ENCODE assay signal across 12 cellular contexts in genomic region chr6:36033144-36033543, GRCh38. TPM values are rescaled to one million over a fixed set of nuclear protein-coding genes. Genes with fewer than 3 reads are reported as not detected.
A peak's percentile ranks its signal among the peaks of the same experiment; 100 is the strongest.
DNase-seq lines count a peak whose midpoint lies in the region; TF ChIP-seq lines count a peak whose summit lies in the region.
"Not testable (repeated sequence)": the region's sequence is repeated elsewhere in the genome, so short reads cannot be mapped to it uniquely, and the experiment has no call there.
"Had no signal": no experiment of that assay in that cellular context is flagged by ENCODE, and none has a peak within 500 bp of the region (broad histone marks: within the 10 kb centered on the region; RNA-seq: fewer than 3 reads in every experiment).

No MANE protein-coding gene starts in this region.

- H3K4me1 ChIP-seq in BLaER1 treated with 17β-estradiol and CSF1 and Interleukin-3, amounts not matched to agents 10 nM and 100 nM, result peaks cover 51 to 82% (median 68%) of the 10 kb centered on the region in 10 experiments
- not testable (repeated sequence) for H3K4me1 ChIP-seq in HEK293 (ENCODE audit: control insufficient read depth, insufficient read depth, low read length)
- peaks cover 15 to 50% of the 10 kb centered on the region in 2 donors for H3K4me1 ChIP-seq in muscle layer of duodenum (ENCODE audit: control insufficient read depth in 1 of 2, insufficient read depth in 2 of 2, low read length in 2 of 2)
- peaks cover 78 to 87% of the 10 kb centered on the region in 2 experiments for H3K4me1 ChIP-seq in neutrophil (ENCODE audit: control insufficient read depth in 1 of 2, insufficient read depth in 1 of 2, low read depth in 1 of 2, low read length in 1 of 2)
- peaks cover 59 to 87% (median 73%) of the 10 kb centered on the region in 4 donors for H3K4me1 ChIP-seq in stomach

- POLR2A ChIA-PET in HEK293 (lab: Yijun Ruan, JAX), result interaction anchor here (0.7 kb wide), 1 partner anchor 43 kb away, joined by 4 read pairs; no protein-coding TSS in a partner anchor

- peak overlapping the region in 3 of 11 experiments; percentile 9 to 44 (median 18); a peak in 1 of 22 replicates for H3K9ac ChIP-seq in BLaER1 treated with 17β-estradiol and CSF1 and Interleukin-3, amounts not matched to agents 10 nM and 100 nM
- not testable (repeated sequence) for H3K9ac ChIP-seq in SU-DHL-6 (ENCODE audit: low read length)

- TF ChIP-seq CTCF in HEK293 (tag by site-specific recombination; IDR thresholded peaks at IDR 0.05); SU-DHL-6 (IDR thresholded peaks at IDR 0.05; ENCODE audit: insufficient read depth, low read length, poor library complexity, severe bottlenecking); neutrophil (IDR thresholded peaks at IDR 0.05); stomach (IDR thresholded peaks at IDR 0.05): not testable (repeated sequence)

- CTCF ChIA-PET in HEK293 (lab: Yijun Ruan, JAX), result interaction anchor here (0.5 to 2.6 kb wide), 5 partner anchors 23 to 279 kb away, joined by 3 to 28 read pairs (median 4); no protein-coding TSS in a partner anchor

- not testable (repeated sequence) for DNase-seq in stomach

- WGBS in stomach, 5 donors, result 84 to 90% (median 89%) methylated on average over 10 of the region's 10 CpGs

- peaks cover 70% of the 10 kb centered on the region for H3K4me1 Mint-ChIP-seq in activated naive CD8-positive, alpha-beta T cell (ENCODE audit: low read depth)
- H3K4me1 Mint-ChIP-seq in dendritic cell treated with granulocyte-macrophage colony-stimulating factor and Interleukin-4, amounts not matched to agents 40 ng/mL and 50 ng/mL, for 4 days (ENCODE audit: low read depth), result peaks cover 61% of the 10 kb centered on the region

- intact Hi-C loops in dendritic cell treated with granulocyte-macrophage colony-stimulating factor and Interleukin-4, amounts not matched to agents 40 ng/mL and 50 ng/mL, for 4 days (cut with micrococcal nuclease), result loop anchor here (10.0 kb wide), 1 partner anchor 332 kb away; no protein-coding TSS in a partner anchor
- intact Hi-C loops in stomach (cut with DNase I; ENCODE audit: low total_unique reads), result not testable (repeated sequence)

- H3K27me3 Mint-ChIP-seq in activated naive CD8-positive, alpha-beta T cell; dendritic cell treated with granulocyte-macrophage colony-stimulating factor and Interleukin-4, amounts not matched to agents 40 ng/mL and 50 ng/mL, for 4 days: not testable (repeated sequence)

- not testable (repeated sequence) for H3K36me3 Mint-ChIP-seq in activated naive CD8-positive, alpha-beta T cell
- peaks cover 26% of the 10 kb centered on the region for H3K36me3 Mint-ChIP-seq in dendritic cell treated with granulocyte-macrophage colony-stimulating factor and Interleukin-4, amounts not matched to agents 40 ng/mL and 50 ng/mL, for 4 days (ENCODE audit: low read depth)

- TF ChIP-seq EP300 in stomach (IDR thresholded peaks at IDR 0.05), result not testable (repeated sequence)

- H3F3A ChIP-seq in SU-DHL-6 (ENCODE audit: insufficient read depth), result not testable (repeated sequence)

- not testable (repeated sequence) for H3K27ac Mint-ChIP-seq in activated naive CD8-positive, alpha-beta T cell
- H3K27ac Mint-ChIP-seq in dendritic cell treated with granulocyte-macrophage colony-stimulating factor and Interleukin-4, amounts not matched to agents 40 ng/mL and 50 ng/mL, for 4 days, result peak overlapping the region; percentile 73

- H2AFZ ChIP-seq in SU-DHL-6 (ENCODE audit: low read depth, low read length, severe bottlenecking), result not testable (repeated sequence)

- not testable (repeated sequence) for H3K9me3 ChIP-seq in BLaER1 treated with 17β-estradiol and CSF1 and Interleukin-3, amounts not matched to agents 10 nM and 100 nM (replicated peaks in 1 of 11); HEK293 (ENCODE audit: control insufficient read depth, insufficient read depth, low read depth, low read length); SU-DHL-6 (ENCODE audit: insufficient read depth, low read length); muscle layer of duodenum (ENCODE audit: control insufficient read depth in 1 of 2, low read length in 2 of 2); neutrophil; stomach

- H3K4me3 Mint-ChIP-seq in activated naive CD8-positive, alpha-beta T cell, result peak overlapping the region; percentile 20
- H3K4me3 Mint-ChIP-seq in dendritic cell treated with granulocyte-macrophage colony-stimulating factor and Interleukin-4, amounts not matched to agents 40 ng/mL and 50 ng/mL, for 4 days, result peak overlapping the region; percentile 54

- H4K20me1 ChIP-seq in BLaER1 treated with 17β-estradiol and CSF1 and Interleukin-3, amounts not matched to agents 10 nM and 100 nM, result peaks cover 56 to 89% (median 71%) of the 10 kb centered on the region in 11 experiments
- H4K20me1 ChIP-seq in SU-DHL-6 (ENCODE audit: low read depth, low read length), result peaks cover 56% of the 10 kb centered on the region

- not testable (repeated sequence) for TF ChIP-seq POLR2A in stomach (IDR thresholded peaks at IDR 0.05)

- peak overlapping the region; percentile 73 to 95 (median 86) for H3K4me2 ChIP-seq in BLaER1 treated with 17β-estradiol and CSF1 and Interleukin-3, amounts not matched to agents 10 nM and 100 nM
- H3K4me2 ChIP-seq in SU-DHL-6 (ENCODE audit: low read depth, low read length, poor library complexity, severe bottlenecking), result peak overlapping the region; percentile 82

- H3K9me3 Mint-ChIP-seq in activated naive CD8-positive, alpha-beta T cell (ENCODE audit: low read depth); dendritic cell treated with granulocyte-macrophage colony-stimulating factor and Interleukin-4, amounts not matched to agents 40 ng/mL and 50 ng/mL, for 4 days: not testable (repeated sequence)

- peak overlapping the region in 3 of 10 experiments; percentile 3 to 97 (median 5); a peak in 2 of 20 replicates for H3K4me3 ChIP-seq in BLaER1 treated with 17β-estradiol and CSF1 and Interleukin-3, amounts not matched to agents 10 nM and 100 nM
- H3K4me3 ChIP-seq in HEK293 (ENCODE audit: low read depth, low read length); SU-DHL-6 (ENCODE audit: insufficient read depth, low read length, poor library complexity, severe bottlenecking); muscle layer of duodenum (ENCODE audit: low read depth in 1 of 2, low read length in 2 of 2); stomach: not testable (repeated sequence)
- peak overlapping the region; percentile 93 to 100 for H3K4me3 ChIP-seq in neutrophil (ENCODE audit: low read depth in 1 of 2, low read length in 1 of 2)

- peak overlapping the region in 8 of 11 experiments; percentile 17 to 94 (median 48); a peak in 12 of 22 replicates for H3K27ac ChIP-seq in BLaER1 treated with 17β-estradiol and CSF1 and Interleukin-3, amounts not matched to agents 10 nM and 100 nM
- H3K27ac ChIP-seq in HEK293 (ENCODE audit: extremely low read depth, low read depth, low read length); SU-DHL-6 (ENCODE audit: low read depth, low read length): not testable (repeated sequence)
- H3K27ac ChIP-seq in muscle layer of duodenum (ENCODE audit: low read length), result peak overlapping the region; percentile 1
- H3K27ac ChIP-seq in neutrophil, result peak overlapping the region; percentile 88
- peak overlapping the region in 4 of 5 donors; percentile 16 to 93 (median 49) for H3K27ac ChIP-seq in stomach

- H3K36me3 ChIP-seq in BLaER1 treated with 17β-estradiol and CSF1 and Interleukin-3, amounts not matched to agents 10 nM and 100 nM, result peaks cover 0 to 52% (median 25%) of the 10 kb centered on the region in 11 experiments; a peak in 16 of 22 replicates
- H3K36me3 ChIP-seq in HEK293 (ENCODE audit: control insufficient read depth in 2 of 2, insufficient read depth in 1 of 2, low read length in 2 of 2); SU-DHL-6 (ENCODE audit: low read length); muscle layer of duodenum (ENCODE audit: control insufficient read depth in 1 of 2, insufficient read depth in 2 of 2, low read length in 2 of 2); neutrophil; stomach: not testable (repeated sequence)

- H3K79me2 ChIP-seq in SU-DHL-6 (ENCODE audit: insufficient read depth, low read length), result peaks cover 100% of the 10 kb centered on the region

- not testable (repeated sequence) for H3K9me2 ChIP-seq in SU-DHL-6 (replicated peaks; ENCODE audit: insufficient read depth, low read length)

- H3K27me3 ChIP-seq in BLaER1 treated with 17β-estradiol and CSF1 and Interleukin-3, amounts not matched to agents 10 nM and 100 nM; SU-DHL-6 (ENCODE audit: low read length); muscle layer of duodenum (ENCODE audit: low read depth, low read length); neutrophil; stomach: not testable (repeated sequence)

TF ChIP-seq in HEK293, 187 proteins besides CTCF, POLR2A, EP300 and RAD21:
- TF ChIP-seq ZNF121 (tag by site-specific recombination; IDR thresholded peaks at IDR 0.05), result peak; percentile 95

RNA-seq across cellular contexts. Expression of gene MAPK14, which starts 5.5 kb away (rescaled TPM):
- total RNA-seq in stomach, result 100 to 1,000 TPM in 2 of 5 donors, 10 to 100 TPM in 3; 35.6 to 297 (median 57.2) TPM
- polyA plus RNA-seq in stomach, result 10 to 100 TPM; 12.3 to 26.1 (median 13.9) TPM

RNA-seq across cellular contexts. Expression of gene SLC26A8, which starts 8.7 kb away (rescaled TPM):
- total RNA-seq in stomach, result under 1 TPM in 2 of 5 donors, not detected in 3; 0.14 to 0.58 TPM
- polyA plus RNA-seq in stomach, result under 1 TPM in 2 of 3 donors, not detected in 1; 0.12 to 0.15 TPM
- total RNA-seq: A172, G401, GM23248, IMR-90 had no signal
- polyA plus RNA-seq: GM23248 had no signal
